In genomic region chr15:80679805-80680175, GRCh38 we compare ENCODE assay signal across 31 cellular contexts. TPM values are rescaled to one million over a fixed set of nuclear protein-coding genes. Genes with fewer than 3 reads are reported as not detected.
DNase-seq lines count a peak whose midpoint lies in the region; ATAC-seq and TF ChIP-seq lines count a peak whose summit lies in the region.
"Had no signal": no experiment of that assay in that cellular context is flagged by ENCODE, and none has a peak within 500 bp of the region (broad histone marks: within the 10 kb centered on the region; RNA-seq: fewer than 3 reads in every experiment).

No MANE protein-coding gene starts in this region.

- H4K20me1 ChIP-seq in mammary epithelial cell (ENCODE audit: insufficient read depth, low read length) = no peaks in the 10 kb centered on the region

- H3K4me1 ChIP-seq in mammary epithelial cell (ENCODE audit: insufficient read depth, low read length) (peaks cover 15% of the 10 kb centered on the region), transverse colon (peaks cover 4 to 52% (median 23%) of the 10 kb centered on the region in 4 donors)
- H3K4me1 ChIP-seq: ascending aorta, right atrium auricular region had no signal

- H3K4me3 ChIP-seq in mammary epithelial cell (replicated peaks in 1 of 3; ENCODE audit: insufficient read depth in 1 of 3, low read depth in 2 of 3, low read length in 3 of 3) (no peak overlapping the region), transverse colon (no peak overlapping the region)
- H3K4me3 ChIP-seq: ascending aorta, dorsolateral prefrontal cortex, right atrium auricular region had no signal

- CTCF ChIA-PET in mammary epithelial cell (lab: Charles Lee; ENCODE audit: low non-redundant PET) = no interaction called here
- CTCF ChIA-PET in activated CD4-positive, alpha-beta T cell treated with anti-CD3 and anti-CD28 coated beads, Interleukin-2, amount 10 ng/mL, durations not matched to agents 7 days and 5 days (lab: Charles Lee) = no interaction called here

- BruUV-seq in mammary epithelial cell (replicated peaks; lab: Mats Ljungman, UMichigan) = no TSS peak

- POLR2A ChIA-PET in activated CD4-positive, alpha-beta T cell treated with anti-CD3 and anti-CD28 coated beads, Interleukin-2, amount 10 ng/mL, durations not matched to agents 7 days and 5 days (lab: Charles Lee) = no interaction called here

- H3K4me3 Mint-ChIP-seq in activated CD4-positive, alpha-beta T cell treated with anti-CD3 and anti-CD28 coated beads, Interleukin-2, amount 10 ng/mL, durations not matched to agents 7 days and 5 days = no peak overlapping the region
- H3K4me3 Mint-ChIP-seq: activated B cell treated with CpG ODN at 0.5 μM for 24 hours; activated CD4-positive, alpha-beta memory T cell treated with anti-CD3 and anti-CD28 coated beads for 36 hours; activated naive CD8-positive, alpha-beta T cell; activated T-helper 17 cell treated with anti-CD3 and anti-CD28 coated beads, Interleukin-2, amount 50 U/mL, for 72 hours; central memory CD8-positive, alpha-beta T cell; natural killer cell treated with Interleukin-12 subunit alpha and Interleukin-12 subunit beta and Interleukin-15 and Interleukin-18, amount 100 ng/mL, for 72 hours; stimulated activated naive B cell treated with anti-CD40 and anti-IgM and Interleukin-4, amounts not matched to agents 10 μg/mL and 1 μg/mL and 100 μg/mL, for 72 hours had no signal

- intact Hi-C loops in mammary epithelial cell (cut with micrococcal nuclease) = loop anchor here (2.0 to 5.0 kb wide), 3 partner anchors 15 to 92 kb away; partner anchors contain the start of gene ABHD17C
- intact Hi-C loops in transverse colon (cut with DNase I; ENCODE audit: low total_unique reads) = no loop called here

- no peak for ATAC-seq in HG02763 (IDR thresholded peaks at IDR 0.05; ENCODE audit: unreplicated experiment)
- ATAC-seq: left lobe of liver; natural killer cell treated with Interleukin-12 subunit alpha and Interleukin-12 subunit beta and Interleukin-15 and Interleukin-18, amount 100 ng/mL, for 72 hours had no signal

- TF ChIP-seq POLR2A in transverse colon (IDR thresholded peaks at IDR 0.05) = peak; percentile 47

- peak overlapping the region; percentile 95 for H2AFZ ChIP-seq in mammary epithelial cell (ENCODE audit: low read depth, low read length)

- dilution Hi-C loops in mammary epithelial cell (cut with HindIII; ENCODE audit: low sequenced_read_pairs) = no loop called here

- peaks cover 2% of the 10 kb centered on the region for H3K9me3 Mint-ChIP-seq in activated CD4-positive, alpha-beta T cell treated with anti-CD3 and anti-CD28 coated beads, Interleukin-2, amount 10 ng/mL, durations not matched to agents 7 days and 5 days
- H3K9me3 Mint-ChIP-seq: natural killer cell treated with Interleukin-12 subunit alpha and Interleukin-12 subunit beta and Interleukin-15 and Interleukin-18, amount 100 ng/mL, for 72 hours had no signal

- 56% methylated on average over 2 of the region's 2 CpGs for WGBS in mammary epithelial cell (ENCODE audit: low coverage, missing lambda C conversion rate)
- WGBS in transverse colon (ENCODE audit: low coverage in 1 of 2), 2 donors = 47 to 80% methylated on average over 1 to 2 of the region's 2 CpGs

- H3K27ac ChIP-seq in mammary epithelial cell (ENCODE audit: insufficient read depth, low read depth, low read length) (peak overlapping the region; percentile 58), transverse colon (peak overlapping the region; percentile 72 to 83 (median 80))
- H3K27ac ChIP-seq: ascending aorta, dorsolateral prefrontal cortex, right atrium auricular region had no signal

- H3K36me3 ChIP-seq in mammary epithelial cell (ENCODE audit: insufficient read depth, low read length) = no peaks in the 10 kb centered on the region
- no peaks in the 10 kb centered on the region for H3K36me3 ChIP-seq in transverse colon
- H3K36me3 ChIP-seq: ascending aorta, right atrium auricular region had no signal

- no peak overlapping the region for H3K27ac Mint-ChIP-seq in activated CD4-positive, alpha-beta T cell treated with anti-CD3 and anti-CD28 coated beads, Interleukin-2, amount 10 ng/mL, durations not matched to agents 7 days and 5 days
- H3K27ac Mint-ChIP-seq: activated B cell treated with CpG ODN at 0.5 μM for 24 hours; activated CD4-positive, alpha-beta memory T cell treated with anti-CD3 and anti-CD28 coated beads for 36 hours; activated naive CD8-positive, alpha-beta T cell; activated T-helper 17 cell treated with anti-CD3 and anti-CD28 coated beads, Interleukin-2, amount 50 U/mL, for 72 hours; natural killer cell treated with Interleukin-12 subunit alpha and Interleukin-12 subunit beta and Interleukin-15 and Interleukin-18, amount 100 ng/mL, for 72 hours; stimulated activated naive B cell treated with anti-CD40 and anti-IgM and Interleukin-4, amounts not matched to agents 10 μg/mL and 1 μg/mL and 100 μg/mL, for 72 hours had no signal

- no peaks in the 10 kb centered on the region for H3K36me3 Mint-ChIP-seq in activated CD4-positive, alpha-beta T cell treated with anti-CD3 and anti-CD28 coated beads, Interleukin-2, amount 10 ng/mL, durations not matched to agents 7 days and 5 days (ENCODE audit: low read depth)
- H3K36me3 Mint-ChIP-seq: activated CD4-positive, alpha-beta memory T cell treated with anti-CD3 and anti-CD28 coated beads for 36 hours; activated naive CD8-positive, alpha-beta T cell; natural killer cell treated with Interleukin-12 subunit alpha and Interleukin-12 subunit beta and Interleukin-15 and Interleukin-18, amount 100 ng/mL, for 72 hours; stimulated activated naive B cell treated with anti-CD40 and anti-IgM and Interleukin-4, amounts not matched to agents 10 μg/mL and 1 μg/mL and 100 μg/mL, for 72 hours had no signal

- no peaks in the 10 kb centered on the region for H3K79me2 ChIP-seq in mammary epithelial cell (ENCODE audit: insufficient read depth, low read length)

- H3K4me2 ChIP-seq in mammary epithelial cell (ENCODE audit: insufficient read depth, low read depth, low read length) = peak overlapping the region; percentile 73

- no peaks in the 10 kb centered on the region for H3K27me3 ChIP-seq in mammary epithelial cell (ENCODE audit: insufficient read depth, low read length)
- H3K27me3 ChIP-seq in transverse colon = no peaks in the 10 kb centered on the region
- H3K27me3 ChIP-seq: ascending aorta, right atrium auricular region had no signal

- TF ChIP-seq CTCF in mammary epithelial cell (conservative IDR thresholded peaks at IDR 0.05 in 1 of 2, IDR thresholded peaks at IDR 0.05 in 1 of 2; ENCODE audit: extremely low read depth in 1 of 2, insufficient read depth in 1 of 2, low read depth in 1 of 2, low read length in 2 of 2) (no peak), transverse colon (IDR thresholded peaks at IDR 0.05) (no peak)

- peaks cover 20% of the 10 kb centered on the region for H3K27me3 Mint-ChIP-seq in activated CD4-positive, alpha-beta T cell treated with anti-CD3 and anti-CD28 coated beads, Interleukin-2, amount 10 ng/mL, durations not matched to agents 7 days and 5 days

- in situ Hi-C loops in mammary epithelial cell (cut with MboI; ENCODE audit: low sequenced_read_pairs in 2 of 2) (no loop called here), transverse colon (cut with MboI; ENCODE audit: low pct_ligation_motif_present in 1 of 4, low pct_unique_long_range_greater_than_20kb in 1 of 4, low sequenced_read_pairs in 3 of 4) (no loop called here)

- peaks cover 3% of the 10 kb centered on the region for H3K4me1 Mint-ChIP-seq in activated CD4-positive, alpha-beta T cell treated with anti-CD3 and anti-CD28 coated beads, Interleukin-2, amount 10 ng/mL, durations not matched to agents 7 days and 5 days
- H3K4me1 Mint-ChIP-seq: activated B cell treated with CpG ODN at 0.5 μM for 24 hours; activated T-helper 17 cell treated with anti-CD3 and anti-CD28 coated beads, Interleukin-2, amount 50 U/mL, for 72 hours; central memory CD8-positive, alpha-beta T cell had no signal

- H3K9me3 ChIP-seq in mammary epithelial cell (replicated peaks; ENCODE audit: insufficient read depth, low read length) (no peaks in the 10 kb centered on the region), transverse colon (no peaks in the 10 kb centered on the region)
- H3K9me3 ChIP-seq: ascending aorta, right atrium auricular region had no signal

- H3K9ac ChIP-seq in mammary epithelial cell (ENCODE audit: insufficient read depth, low read length) = peak overlapping the region; percentile 38

- TF ChIP-seq EP300 in transverse colon (IDR thresholded peaks at IDR 0.05; ENCODE audit: low read depth) = no peak

- DNase-seq in HT-29 (ENCODE audit: low spot score) (peak; percentile 81), mammary epithelial cell (no peak), kidney tubule cell (ENCODE audit: low spot score) (peak; percentile 64), transverse colon (peak; percentile 76), COR-L47 (lab: John Stamatoyannopoulos, UW) (no peak)
- DNase-seq in activated CD4-positive, alpha-beta T cell treated with anti-CD3 and anti-CD28 coated beads, Interleukin-2, amount 10 ng/mL, durations not matched to agents 7 days and 5 days = no peak
- DNase-seq: activated B cell treated with CpG ODN at 0.5 μM for 24 hours; activated CD4-positive, alpha-beta memory T cell treated with anti-CD3 and anti-CD28 coated beads for 36 hours; activated CD8-positive, alpha-beta memory T cell treated with anti-CD3 and anti-CD28 coated beads, Interleukin-2, amount 50 U/mL, for 48 hours; DMS153; dorsolateral prefrontal cortex; foreskin melanocyte; GDM1; H7; Karpas-422; midbrain; NCI-H187; NCI-H226; NCI-H748 treated with DMSO at 0.1 percent for 48 hours; stimulated activated CD4-positive, alpha-beta T cell treated with anti-CD3 and anti-CD28 coated beads, Interleukin-12 subunit alpha, Interleukin-12 subunit beta, amount 100 ng/mL, for 4 hours; stimulated activated CD4-positive, alpha-beta T cell treated with anti-CD3 and anti-CD28 coated beads, Interleukin-4, amount 100 ng/mL, for 24 hours; stimulated activated naive B cell treated with anti-CD40 and anti-IgM and Interleukin-4, amounts not matched to agents 10 μg/mL and 1 μg/mL and 100 μg/mL, for 72 hours; T-helper 9 cell had no signal

RNA-seq across cellular contexts. Expression of gene ABHD17C, which starts 15.3 kb away (rescaled TPM):
- 14.9 and 19.1 TPM in 2 replicates for total RNA-seq in HT-29 (2014; rRNA removed; shearing (Covaris generic))
- total RNA-seq in mammary epithelial cell (10 to 100 TPM in 1 of 2 donors, 1 to 10 TPM in 1; 5.2 to 23.2 TPM), transverse colon (10 to 100 TPM; 41.0 to 96.0 (median 72.5) TPM)
- 21.7 TPM for polyA plus RNA-seq in mammary epithelial cell
- 38.2 TPM for polyA minus RNA-seq in mammary epithelial cell
- total RNA-seq in activated CD4-positive, alpha-beta T cell treated with anti-CD3 and anti-CD28 coated beads, Interleukin-2, amount 10 ng/mL, durations not matched to agents 7 days and 5 days = 1 to 10 TPM; 4.0 to 5.6 TPM

Comparison
In these comparisons a context has a peak if more than half of its experiments do, and no peak if none do; other contexts are left out.
1. DNase-seq: peak in HT-29 (single experiment), kidney tubule cell (single experiment) and transverse colon (single experiment); none in mammary epithelial cell (single experiment), activated CD4-positive, alpha-beta T cell treated with anti-CD3 and anti-CD28 coated beads, Interleukin-2, amount 10 ng/mL, durations not matched to agents 7 days and 5 days (single experiment) and COR-L47 (single experiment).